In the genomic region with DNA sequence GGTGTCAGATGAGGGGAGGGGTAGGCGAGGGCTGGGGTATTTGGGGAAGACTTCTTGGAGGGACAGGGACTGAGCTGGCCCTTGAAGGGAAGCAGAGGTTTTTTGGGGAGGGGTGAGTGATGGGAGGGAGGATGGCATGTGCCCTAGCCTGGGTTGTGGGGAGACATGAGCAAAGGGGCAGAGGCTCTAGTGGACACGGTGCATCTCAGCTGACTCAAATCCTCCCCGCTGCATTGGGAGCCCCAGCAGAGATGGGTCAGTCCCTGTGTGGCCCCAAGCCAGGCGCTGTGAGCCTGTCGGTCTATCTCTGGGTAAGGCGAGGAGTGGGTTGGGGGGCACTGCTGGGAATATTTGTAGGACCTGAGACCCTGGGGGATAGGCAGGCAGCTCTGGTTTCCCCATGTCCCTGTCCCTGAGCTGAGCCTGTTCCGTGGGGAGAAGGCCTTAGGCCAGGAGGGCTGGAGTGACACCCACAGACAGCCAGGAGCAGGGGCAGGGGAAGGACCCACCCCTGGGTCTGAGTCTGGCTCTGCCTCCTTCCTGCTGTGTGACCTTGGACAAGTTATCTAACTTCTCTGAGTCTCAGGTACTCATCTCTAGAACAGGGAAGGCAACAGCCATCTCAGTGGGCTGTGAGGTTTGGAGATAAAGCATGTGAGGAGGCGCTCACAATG, we compare ENCODE assay signal across 23 cellular contexts. TPM values are rescaled to one million over a fixed set of nuclear protein-coding genes. Genes with fewer than 3 reads are reported as not detected.
DNase-seq lines count a peak whose midpoint lies in the region; ATAC-seq and TF ChIP-seq lines count a peak whose summit lies in the region.
"Had no signal": no experiment of that assay in that cellular context is flagged by ENCODE, and none has a peak within 500 bp of the region (broad histone marks: within the 10 kb centered on the region; RNA-seq: fewer than 3 reads in every experiment).

No MANE protein-coding gene starts in this region.

- TF ChIP-seq CTCF in heart right ventricle (IDR thresholded peaks at IDR 0.05) (no peak), WTC11 (IDR thresholded peaks at IDR 0.05) (no peak), osteoblast (IDR thresholded peaks at IDR 0.05; ENCODE audit: extremely low read depth, low read depth, low read length) (no peak), esophagus muscularis mucosa (IDR thresholded peaks at IDR 0.05) (no peak), adrenal gland (IDR thresholded peaks at IDR 0.05) (no peak)

- H3K4me3 Mint-ChIP-seq in WTC11, result no peak overlapping the region
- H3K4me3 Mint-ChIP-seq: CD4-positive, CD25-positive, alpha-beta regulatory T cell had no signal

- H3K4me2 ChIP-seq in osteoblast (ENCODE audit: insufficient read depth, low read length), result no peak overlapping the region

- ATAC-seq in Right ventricle myocardium superior (ENCODE audit: poor library complexity) (no peak), heart right ventricle (no peak), WTC11 (no peak), aorta (ENCODE audit: low FRiP score) (no peak)
- ATAC-seq: HCT116 had no signal

- POLR2A ChIA-PET in WTC11 (lab: Charles Lee), result no interaction called here

- WGBS in heart right ventricle, 2 donors, result 85 to 89% methylated on average over 8 of the region's 8 CpGs
- 95 to 97% methylated on average over 8 of the region's 8 CpGs for WGBS in aorta, 2 donors
- WGBS in esophagus muscularis mucosa, result 94% methylated on average over 3 of the region's 8 CpGs
- WGBS in adrenal gland, 4 donors, result 92 to 97% (median 94%) methylated on average over 5 to 8 of the region's 8 CpGs

- H3K9me3 ChIP-seq in heart right ventricle (no peaks in the 10 kb centered on the region), osteoblast (ENCODE audit: low read depth, low read length) (no peaks in the 10 kb centered on the region), aorta (ENCODE audit: control insufficient read depth, low read length) (no peaks in the 10 kb centered on the region), esophagus muscularis mucosa (no peaks in the 10 kb centered on the region), adrenal gland (replicated peaks in 1 of 3) (no peaks in the 10 kb centered on the region)
- H3K9me3 ChIP-seq: BE2C, MG63 had no signal

- H4K20me1 ChIP-seq in osteoblast (ENCODE audit: insufficient read depth, low read length), result no peaks in the 10 kb centered on the region

- H3K27ac ChIP-seq in heart right ventricle, result no peak overlapping the region
- H3K27ac ChIP-seq in osteoblast (ENCODE audit: low read depth, low read length), result no peak overlapping the region
- H3K27ac ChIP-seq in aorta (ENCODE audit: low read depth in 1 of 2, low read length in 2 of 2), result no peak overlapping the region
- H3K27ac ChIP-seq in esophagus muscularis mucosa (replicated peaks in 1 of 4), result no peak overlapping the region
- no peak overlapping the region for H3K27ac ChIP-seq in adrenal gland

- H3K36me3 Mint-ChIP-seq in WTC11, result no peaks in the 10 kb centered on the region
- H3K36me3 Mint-ChIP-seq: CD4-positive, CD25-positive, alpha-beta regulatory T cell had no signal

- H3K36me3 ChIP-seq in heart right ventricle (no peaks in the 10 kb centered on the region), osteoblast (ENCODE audit: insufficient read depth, low read length) (no peaks in the 10 kb centered on the region), aorta (ENCODE audit: control insufficient read depth in 1 of 2, insufficient read depth in 2 of 2, low read length in 1 of 2) (no peaks in the 10 kb centered on the region), esophagus muscularis mucosa (no peaks in the 10 kb centered on the region), adrenal gland (replicated peaks in 1 of 2) (no peaks in the 10 kb centered on the region)
- H3K36me3 ChIP-seq: BE2C, MG63 had no signal

- peak; percentile 20 for DNase-seq in Right ventricle myocardium superior
- DNase-seq in heart right ventricle, result no peak
- peak; percentile 6 for DNase-seq in WTC11 (ENCODE audit: low spot score)
- DNase-seq in osteoblast (ENCODE audit: insufficient read length, low spot score, missing footprints), result peak; percentile 50
- DNase-seq in aorta, result peak; percentile 34 to 55
- DNase-seq in esophagus muscularis mucosa (ENCODE audit: extremely low spot score), result no peak
- no peak for DNase-seq in adrenal gland
- DNase-seq: BE2C; CD4-positive, CD25-positive, alpha-beta regulatory T cell; EL; GF-D8; GOT3; Kasumi-1; MG63; NCI-H1417; NCI-H1694 treated with DMSO at 0.1 percent for 48 hours; NCI-H2081 treated with DMSO at 0.1 percent for 48 hours; NCI-H2171 treated with DMSO at 0.1 percent for 48 hours; NCI-H446; NCI-H526; SHP77 had no signal

- H3K79me2 ChIP-seq in osteoblast (ENCODE audit: insufficient read depth, low read length), result no peaks in the 10 kb centered on the region

- H3K27me3 ChIP-seq in heart right ventricle, result peaks cover 0 to 20% (median 14%) of the 10 kb centered on the region in 7 donors
- peaks cover 11% of the 10 kb centered on the region for H3K27me3 ChIP-seq in osteoblast (ENCODE audit: insufficient read depth, low read length)
- no peaks in the 10 kb centered on the region for H3K27me3 ChIP-seq in aorta (ENCODE audit: control insufficient read depth in 1 of 2, insufficient read depth in 2 of 2, low read length in 1 of 2)
- H3K27me3 ChIP-seq in esophagus muscularis mucosa, result peaks cover 0 to 28% (median 0%) of the 10 kb centered on the region in 4 donors
- no peaks in the 10 kb centered on the region for H3K27me3 ChIP-seq in adrenal gland
- H3K27me3 ChIP-seq: BE2C, MG63 had no signal

- intact Hi-C loops in Right ventricle myocardium superior (cut with DNase I) (no loop called here), heart right ventricle (cut with DNase I) (no loop called here), aorta (cut with DNase I) (no loop called here), esophagus muscularis mucosa (cut with DNase I) (no loop called here), adrenal gland (cut with DNase I) (loop anchor here in 1 of 2 donors (10.0 kb wide), 1 partner anchor 85 kb away; no protein-coding TSS in a partner anchor)

- no peak overlapping the region for H3K4me3 ChIP-seq in heart right ventricle
- H3K4me3 ChIP-seq in osteoblast (ENCODE audit: insufficient read depth, low read length), result no peak overlapping the region
- H3K4me3 ChIP-seq in aorta (ENCODE audit: low read length in 2 of 2), result no peak overlapping the region
- H3K4me3 ChIP-seq in esophagus muscularis mucosa, result no peak overlapping the region
- no peak overlapping the region for H3K4me3 ChIP-seq in adrenal gland
- H3K4me3 ChIP-seq: MG63 had no signal

- H3K27me3 Mint-ChIP-seq in WTC11 (ENCODE audit: low read depth), result no peaks in the 10 kb centered on the region; the same call in 1 of the 2 replicates

- no peak for TF ChIP-seq EP300 in esophagus muscularis mucosa (IDR thresholded peaks at IDR 0.05)

- TF ChIP-seq POLR2A in esophagus muscularis mucosa (IDR thresholded peaks at IDR 0.05; ENCODE audit: low read depth) (no peak), adrenal gland (IDR thresholded peaks at IDR 0.05) (no peak)

- peaks cover 0 to 1% (median 0%) of the 10 kb centered on the region in 9 donors for H3K4me1 ChIP-seq in heart right ventricle
- no peaks in the 10 kb centered on the region for H3K4me1 ChIP-seq in osteoblast (ENCODE audit: insufficient read depth, low read length)
- H3K4me1 ChIP-seq in aorta (ENCODE audit: control insufficient read depth in 1 of 2, insufficient read depth in 2 of 2, low read length in 2 of 2), result no peaks in the 10 kb centered on the region
- peaks cover 0 to 3% (median 2%) of the 10 kb centered on the region in 4 donors for H3K4me1 ChIP-seq in esophagus muscularis mucosa
- H3K4me1 ChIP-seq in adrenal gland (replicated peaks in 1 of 2), result no peaks in the 10 kb centered on the region
- H3K4me1 ChIP-seq: BE2C had no signal

- no peaks in the 10 kb centered on the region for H3K9me3 Mint-ChIP-seq in WTC11
- H3K9me3 Mint-ChIP-seq: CD4-positive, CD25-positive, alpha-beta regulatory T cell had no signal

- no peak overlapping the region for H3K27ac Mint-ChIP-seq in WTC11
- H3K27ac Mint-ChIP-seq: CD4-positive, CD25-positive, alpha-beta regulatory T cell had no signal

- H3K4me1 Mint-ChIP-seq in WTC11, result peaks cover 8% of the 10 kb centered on the region; the same call in 1 of the 2 replicates
- H3K4me1 Mint-ChIP-seq: CD4-positive, CD25-positive, alpha-beta regulatory T cell had no signal

- CTCF ChIA-PET in WTC11 (lab: Charles Lee), result no interaction called here

- H2AFZ ChIP-seq in osteoblast (ENCODE audit: low read length), result no peak overlapping the region

TF ChIP-seq in WTC11, 78 proteins besides CTCF, POLR2A, EP300 and RAD21:
- no peak for TF ChIP-seq FOXJ3 (CRISPR knock-in tag; IDR thresholded peaks at IDR 0.05; ENCODE audit: borderline replicate concordance)
- no peak for TF ChIP-seq IRF2 (CRISPR knock-in tag; IDR thresholded peaks at IDR 0.05; ENCODE audit: borderline replicate concordance, low read depth)

RNA-seq across cellular contexts. Expression of a gene that starts 36.0 kb away (rescaled TPM):
- total RNA-seq in Right ventricle myocardium superior (not detected), heart right ventricle (under 1 TPM in 8 of 10 donors, not detected in 2; 0.15 to 0.60 (median 0.22) TPM), WTC11 (2021) (0.44 to 0.72 TPM (median 0.50 TPM) in 3 replicates), osteoblast (0.29 TPM in 1 of 2 replicates, not detected in the other), aorta (under 1 TPM in 1 of 2 donors, not detected in 1; 0.23 TPM), esophagus muscularis mucosa (not detected), adrenal gland (under 1 TPM in 2 of 8 donors, not detected in 6; 0.14 TPM)
- polyA plus RNA-seq in heart right ventricle (under 1 TPM; 0.22 TPM), aorta (1 to 10 TPM in 1 of 2 donors, under 1 TPM in 1; 0.67 to 3.0 TPM), adrenal gland (under 1 TPM in 1 of 3 donors, not detected in 2; 0.13 TPM)
- total RNA-seq: A673 had no signal
- polyA plus RNA-seq: CD4-positive, CD25-positive, alpha-beta regulatory T cell had no signal

RNA-seq across cellular contexts. Expression of a gene that starts 54.2 kb away (rescaled TPM):
- 11.3 TPM for total RNA-seq in Right ventricle myocardium superior
- total RNA-seq in heart right ventricle, result 10 to 100 TPM in 2 of 10 donors, 1 to 10 TPM in 8; 4.0 to 11.2 (median 6.3) TPM
- 1 to 10 TPM in 1 of 2 donors, under 1 TPM in 1; 0.77 to 5.8 TPM for polyA plus RNA-seq in heart right ventricle
- 10.6 to 12.6 TPM (median 10.7 TPM) in 3 replicates for total RNA-seq in WTC11 (2021)
- not detected in 2 replicates for total RNA-seq in osteoblast
- total RNA-seq in aorta, result under 1 TPM; 0.10 to 0.84 TPM
- under 1 TPM in 1 of 2 donors, not detected in 1; 0.10 TPM for polyA plus RNA-seq in aorta
- total RNA-seq in esophagus muscularis mucosa, result 1 to 10 TPM in 3 of 4 donors, under 1 TPM in 1; 0.42 to 2.3 (median 1.7) TPM
- total RNA-seq in adrenal gland, result 1 to 10 TPM in 3 of 8 donors, under 1 TPM in 4, not detected in 1; 0.19 to 2.9 (median 0.68) TPM
- 1 to 10 TPM in 1 of 3 donors, under 1 TPM in 2; 0.68 to 1.0 (median 0.77) TPM for polyA plus RNA-seq in adrenal gland
- total RNA-seq: A673 had no signal

Comparison
In these comparisons a context has a peak if more than half of its experiments do, and no peak if none do; other contexts are left out.
1. DNase-seq: peak in Right ventricle myocardium superior (single experiment), WTC11 (single experiment), osteoblast (single experiment) and aorta (2 of 2); none in heart right ventricle (0 of 2), esophagus muscularis mucosa (single experiment) and adrenal gland (0 of 7).